In genomic region chr6:156779206-156780116, GRCh38 we compare ENCODE assay signal across 1 cellular context.
TF ChIP-seq lines count a peak whose summit lies in the region.

No MANE protein-coding gene starts in this region.

TF ChIP-seq in K562, 482 proteins besides CTCF, POLR2A, EP300 and RAD21 (continued from another document):
- TF ChIP-seq E2F6 (IDR thresholded peaks at IDR 0.05; ENCODE audit: borderline replicate concordance in 1 of 2, extremely low read depth in 1 of 2, insufficient read depth in 1 of 2, insufficient read length in 1 of 2, low read depth in 1 of 2, low read length in 1 of 2, poor library complexity in 1 of 2, severe bottlenecking in 1 of 2) (peak; percentile 52 to 88), ZFP36 (IDR thresholded peaks at IDR 0.05; ENCODE audit: low read depth, low read length, partially characterized antibody) (peak; percentile 2), EP400 (IDR thresholded peaks at IDR 0.05) (0 out of 2 replicates have a peak, but pooled peaks have one; percentile 39), MECOM (CRISPR knock-in tag; IDR thresholded peaks at IDR 0.05) (0 out of 2 replicates have a peak, but pooled peaks have one; percentile 19), ARID4B (CRISPR knock-in tag; IDR thresholded peaks at IDR 0.05) (peak; percentile 73), MLLT1 (IDR thresholded peaks at IDR 0.05) (peak; percentile 8 to 39; a peak in 2 of 4 replicates), GATAD2B (IDR thresholded peaks at IDR 0.05; ENCODE audit: borderline replicate concordance) (peak; percentile 58; the same call in 1 of the 2 replicates), CTCFL (IDR thresholded peaks at IDR 0.05; ENCODE audit: borderline replicate concordance, insufficient read depth, low read depth, low read length, poor library complexity, severe bottlenecking) (peak; percentile 11), AFF1 (IDR thresholded peaks at IDR 0.05; ENCODE audit: low read depth in 1 of 2, partially characterized antibody in 2 of 2) (peak in 1 of 2 experiments; percentile 15), ZNF586 (CRISPR knock-in tag; conservative IDR thresholded peaks at IDR 0.05) (no peak), TAF1 (IDR thresholded peaks at IDR 0.05; ENCODE audit: control insufficient read depth, extremely low read depth, insufficient read depth, low read length, severe bottlenecking) (peak; percentile 57), DMBX1 (CRISPR knock-in tag; IDR thresholded peaks at IDR 0.05; ENCODE audit: borderline replicate concordance) (peak; percentile 59; the same call in 1 of the 2 replicates), ATF1 (CRISPR knock-in tag; IDR thresholded peaks at IDR 0.05) (no peak), ATF1 (tag; IDR thresholded peaks at IDR 0.05) (no peak), ZNF445 (CRISPR knock-in tag; IDR thresholded peaks at IDR 0.05; ENCODE audit: low read depth) (no peak), NR2C2 (CRISPR knock-in tag; IDR thresholded peaks at IDR 0.05) (0 out of 2 replicates have a peak, but pooled peaks have one; percentile 47), NR2C2 (tag; IDR thresholded peaks at IDR 0.05) (no peak), ZBTB7A (IDR thresholded peaks at IDR 0.05; ENCODE audit: borderline replicate concordance, control insufficient read depth, low read depth, low read length) (peak; percentile 34; the same call in 1 of the 2 replicates), RB1 (IDR thresholded peaks at IDR 0.05; ENCODE audit: low read depth) (peak; percentile 48; the same call in 1 of the 2 replicates), TSHZ1 (CRISPR knock-in tag; IDR thresholded peaks at IDR 0.05) (no peak), MAZ (CRISPR knock-in tag; conservative IDR thresholded peaks at IDR 0.05 in 1 of 2, IDR thresholded peaks at IDR 0.05 in 1 of 2) (peak; percentile 40 to 56; a peak in 3 of 4 replicates), CHD1 (IDR thresholded peaks at IDR 0.05; ENCODE audit: low read length) (peak; percentile 52), KDM5B (IDR thresholded peaks at IDR 0.05; ENCODE audit: insufficient replicate concordance, low read depth, low read length) (peak; percentile 81), CXXC5 (CRISPR knock-in tag; IDR thresholded peaks at IDR 0.05) (peak; percentile 81), ZNF639 (CRISPR knock-in tag; conservative IDR thresholded peaks at IDR 0.05 in 1 of 2, IDR thresholded peaks at IDR 0.05 in 1 of 2) (peak in 1 of 2 experiments; percentile 49; a peak in 1 of 4 replicates), VEZF1 (CRISPR knock-in tag; IDR thresholded peaks at IDR 0.05) (peak; percentile 92), TAF7 (tag; IDR thresholded peaks at IDR 0.05) (peak; percentile 47; the same call in 1 of the 2 replicates), ZNF133 (CRISPR knock-in tag; IDR thresholded peaks at IDR 0.05) (peak; percentile 45; the same call in 1 of the 2 replicates)
